9 cellular contexts compared by ENCODE assay signal in genomic region chr2:235551965-235552364, GRCh38. TPM values are rescaled to one million over a fixed set of nuclear protein-coding genes. Genes with fewer than 3 reads are reported as not detected.
A peak's percentile ranks its signal among the peaks of the same experiment; 100 is the strongest.
DNase-seq lines count a peak whose midpoint lies in the region; ATAC-seq, FAIRE-seq and TF ChIP-seq lines count a peak whose summit lies in the region.
"Had no signal": no experiment of that assay in that cellular context is flagged by ENCODE, and none has a peak within 500 bp of the region (broad histone marks: within the 10 kb centered on the region; RNA-seq: fewer than 3 reads in every experiment).

No MANE protein-coding gene starts in this region.

- H3K36me3 ChIP-seq in astrocyte (ENCODE audit: insufficient read depth, low read length) (no peaks in the 10 kb centered on the region), transverse colon (no peaks in the 10 kb centered on the region)

- H3K27ac ChIP-seq in astrocyte (ENCODE audit: low read depth, low read length) (no peak overlapping the region), transverse colon (peak overlapping the region in 3 of 4 donors; percentile 26 to 44 (median 40))

- ATAC-seq in HG03039 (IDR thresholded peaks at IDR 0.05; ENCODE audit: unreplicated experiment), result no peak

- TF ChIP-seq POLR2A in transverse colon (IDR thresholded peaks at IDR 0.05), result no peak

- H3K36me3 Mint-ChIP-seq in astrocyte (ENCODE audit: low read depth, unreplicated experiment), result no peaks in the 10 kb centered on the region
- no peaks in the 10 kb centered on the region for H3K36me3 Mint-ChIP-seq in activated CD4-positive, alpha-beta T cell treated with anti-CD3 and anti-CD28 coated beads, Interleukin-2, amount 10 ng/mL, durations not matched to agents 24 days and 14 days (ENCODE audit: low read depth)

- WGBS in transverse colon (ENCODE audit: low coverage in 1 of 2), 2 donors, result 17 to 18% methylated on average over 1 to 8 of the region's 8 CpGs

- H3K79me2 ChIP-seq in astrocyte (ENCODE audit: insufficient read depth, low read length), result peaks cover 37% of the 10 kb centered on the region

- peaks cover 6% of the 10 kb centered on the region for H3K27me3 ChIP-seq in astrocyte (ENCODE audit: insufficient read depth, low read length)
- no peaks in the 10 kb centered on the region for H3K27me3 ChIP-seq in transverse colon

- H3K9me3 Mint-ChIP-seq in astrocyte (ENCODE audit: unreplicated experiment), result no peaks in the 10 kb centered on the region
- H3K9me3 Mint-ChIP-seq in activated CD4-positive, alpha-beta T cell treated with anti-CD3 and anti-CD28 coated beads, Interleukin-2, amount 10 ng/mL, durations not matched to agents 24 days and 14 days, result no peaks in the 10 kb centered on the region

- H3K4me1 ChIP-seq in astrocyte (ENCODE audit: insufficient read depth, low read length), result peaks cover 4% of the 10 kb centered on the region
- H3K4me1 ChIP-seq in transverse colon, result peaks cover 9 to 31% (median 23%) of the 10 kb centered on the region in 4 donors

- no peaks in the 10 kb centered on the region for H3K9me3 ChIP-seq in astrocyte (ENCODE audit: insufficient read depth, low read depth, low read length)
- H3K9me3 ChIP-seq in transverse colon, result no peaks in the 10 kb centered on the region

- H3K9ac ChIP-seq in astrocyte (ENCODE audit: low read length), result no peak overlapping the region

- TF ChIP-seq EP300 in transverse colon (IDR thresholded peaks at IDR 0.05; ENCODE audit: low read depth), result no peak

- H3K4me1 Mint-ChIP-seq in astrocyte (ENCODE audit: low read depth, unreplicated experiment), result peaks cover 6% of the 10 kb centered on the region
- no peaks in the 10 kb centered on the region for H3K4me1 Mint-ChIP-seq in activated CD4-positive, alpha-beta T cell treated with anti-CD3 and anti-CD28 coated beads, Interleukin-2, amount 10 ng/mL, durations not matched to agents 24 days and 14 days

- H3K4me3 ChIP-seq in astrocyte (ENCODE audit: insufficient read depth, low read depth, low read length) (no peak overlapping the region), transverse colon (no peak overlapping the region)

- no peak overlapping the region for H3K4me3 Mint-ChIP-seq in astrocyte (ENCODE audit: unreplicated experiment)
- no peak overlapping the region for H3K4me3 Mint-ChIP-seq in activated CD4-positive, alpha-beta T cell treated with anti-CD3 and anti-CD28 coated beads, Interleukin-2, amount 10 ng/mL, durations not matched to agents 24 days and 14 days

- H2AFZ ChIP-seq in astrocyte (ENCODE audit: low read depth, low read length), result no peak overlapping the region

- no peak overlapping the region for H3K4me2 ChIP-seq in astrocyte (ENCODE audit: low read length)

- peak; percentile 73 for DNase-seq in ELR (ENCODE audit: low read depth)
- DNase-seq in NCI-H1092 treated with DMSO at 0.1 percent for 48 hours (lab: John Stamatoyannopoulos, UW), result peak; percentile 61
- peak; percentile 26 for DNase-seq in astrocyte (ENCODE audit: low read depth)
- DNase-seq in iPS DF 4.7 (ENCODE audit: extremely low read depth, low spot score), result peak; percentile 36
- peak; percentile 76 for DNase-seq in transverse colon
- DNase-seq in activated T-cell treated with anti-CD3 and anti-CD28 coated beads for 4 hours, result no peak
- no peak for DNase-seq in activated CD4-positive, alpha-beta T cell treated with anti-CD3 and anti-CD28 coated beads, Interleukin-2, amount 10 ng/mL, durations not matched to agents 24 days and 14 days

- H3K27ac Mint-ChIP-seq in astrocyte (ENCODE audit: unreplicated experiment), result no peak overlapping the region
- no peak overlapping the region for H3K27ac Mint-ChIP-seq in activated CD4-positive, alpha-beta T cell treated with anti-CD3 and anti-CD28 coated beads, Interleukin-2, amount 10 ng/mL, durations not matched to agents 24 days and 14 days

- no peak for FAIRE-seq in astrocyte (lab: Jason Lieb, UNC)
- FAIRE-seq: TTC549 had no signal

- intact Hi-C loops in transverse colon (cut with DNase I; ENCODE audit: low total_unique reads), result no loop called here
- intact Hi-C loops in activated CD4-positive, alpha-beta T cell treated with anti-CD3 and anti-CD28 coated beads, Interleukin-2, amount 10 ng/mL, durations not matched to agents 24 days and 14 days (cut with micrococcal nuclease), result no loop called here

- H4K20me1 ChIP-seq in astrocyte (ENCODE audit: insufficient read depth, low read length), result peaks cover 94% of the 10 kb centered on the region

- H3K27me3 Mint-ChIP-seq in astrocyte (ENCODE audit: low read depth, unreplicated experiment), result no peaks in the 10 kb centered on the region
- peaks cover 1% of the 10 kb centered on the region for H3K27me3 Mint-ChIP-seq in activated CD4-positive, alpha-beta T cell treated with anti-CD3 and anti-CD28 coated beads, Interleukin-2, amount 10 ng/mL, durations not matched to agents 24 days and 14 days

- TF ChIP-seq CTCF in astrocyte (IDR thresholded peaks at IDR 0.05; ENCODE audit: insufficient read depth, low read depth, low read length) (peak; percentile 30), transverse colon (IDR thresholded peaks at IDR 0.05) (peak; percentile 40 to 81 (median 62))

- in situ Hi-C loops in transverse colon (cut with MboI; ENCODE audit: low pct_ligation_motif_present in 1 of 4, low pct_unique_long_range_greater_than_20kb in 1 of 4, low sequenced_read_pairs in 3 of 4), result no loop called here

RNA-seq across cellular contexts. Expression of gene AGAP1, which starts 58.1 kb away (rescaled TPM):
- total RNA-seq in astrocyte, result 37.3 and 39.4 TPM in 2 replicates
- total RNA-seq in transverse colon, result 10 to 100 TPM; 56.1 to 96.9 (median 71.2) TPM
- total RNA-seq in activated CD4-positive, alpha-beta T cell treated with anti-CD3 and anti-CD28 coated beads, Interleukin-2, amount 10 ng/mL, durations not matched to agents 24 days and 14 days, result 2.3 and 3.8 TPM in 2 replicates

Comparison
In these comparisons a context has a peak if more than half of its experiments do, and no peak if none do; other contexts are left out.
1. DNase-seq: peak in ELR (single experiment), NCI-H1092 treated with DMSO at 0.1 percent for 48 hours (single experiment), astrocyte (single experiment), iPS DF 4.7 (single experiment) and transverse colon (single experiment); none in activated T-cell treated with anti-CD3 and anti-CD28 coated beads for 4 hours (single experiment) and activated CD4-positive, alpha-beta T cell treated with anti-CD3 and anti-CD28 coated beads, Interleukin-2, amount 10 ng/mL, durations not matched to agents 24 days and 14 days (single experiment).